Comparison of ENCODE assay signal across 8 cellular contexts in genomic region chr2:9206991-9207640, GRCh38. TPM values are rescaled to one million over a fixed set of nuclear protein-coding genes. Genes with fewer than 3 reads are reported as not detected.
DNase-seq lines count a peak whose midpoint lies in the region; TF ChIP-seq lines count a peak whose summit lies in the region.

No MANE protein-coding gene starts in this region.

- H3K27ac Mint-ChIP-seq in HFFc6: no peak overlapping the region

- H3K4me1 Mint-ChIP-seq in HFFc6 (ENCODE audit: low read depth): peaks cover 61% of the 10 kb centered on the region

- peak overlapping the region; percentile 96 for H4K8ac ChIP-seq in neuronal stem cell (ENCODE audit: low read depth, low read length)

- no peaks in the 10 kb centered on the region for H3K9me3 Mint-ChIP-seq in HFFc6

- H3K79me1 ChIP-seq in neuronal stem cell (ENCODE audit: low read depth, low read length): peaks cover 9% of the 10 kb centered on the region

- H2AFZ ChIP-seq in neuronal stem cell (ENCODE audit: low read length): peak overlapping the region; percentile 89

- TF ChIP-seq CTCF in HFFc6 (IDR thresholded peaks at IDR 0.05): no peak
- TF ChIP-seq CTCF in VCaP (conservative IDR thresholded peaks at IDR 0.05): no peak
- TF ChIP-seq CTCF in fibroblast of the aortic adventitia (IDR thresholded peaks at IDR 0.05; ENCODE audit: insufficient read depth, low read length): no peak

- H2AK5ac ChIP-seq in neuronal stem cell (ENCODE audit: low read depth, low read length): peak overlapping the region; percentile 63

- DNase-seq in NCI-H1105 treated with DMSO at 0.1 percent for 48 hours (lab: John Stamatoyannopoulos, UW) (peak; percentile 20), NCI-H1105 (lab: John Stamatoyannopoulos, UW) (no peak), HFFc6 (no peak), fibroblast of the aortic adventitia (ENCODE audit: low read depth) (no peak), neuronal stem cell (ENCODE audit: low spot score) (peak; percentile 29), putamen (ENCODE audit: low spot score) (no peak), OCI-M1 (lab: John Stamatoyannopoulos, UW) (no peak)

- peaks cover 0 to 2% (median 0%) of the 10 kb centered on the region in 3 experiments for H3K27me3 ChIP-seq in neuronal stem cell (ENCODE audit: control insufficient read depth in 3 of 3, insufficient read depth in 3 of 3, low read depth in 1 of 3, low read length in 3 of 3)

- peak overlapping the region; percentile 76 for H3K4me3 Mint-ChIP-seq in HFFc6

- H3K36me3 ChIP-seq in neuronal stem cell (replicated peaks in 1 of 2; ENCODE audit: control insufficient read depth in 2 of 2, insufficient read depth in 2 of 2, low read length in 2 of 2): peaks cover under 1 to 8% of the 10 kb centered on the region in 2 donors

- H3K27ac ChIP-seq in VCaP (peak overlapping the region; percentile 94), neuronal stem cell (replicated peaks; ENCODE audit: low read length) (no peak overlapping the region)

- H3K4me3 ChIP-seq in fibroblast of the aortic adventitia (ENCODE audit: low read depth, low read length) (peak overlapping the region; percentile 92), neuronal stem cell (ENCODE audit: low read length in 2 of 2) (peak overlapping the region; percentile 98 to 100)

- no peaks in the 10 kb centered on the region for H3K9me3 ChIP-seq in neuronal stem cell (replicated peaks in 1 of 2; ENCODE audit: control insufficient read depth in 2 of 2, insufficient read depth in 1 of 2, low read depth in 1 of 2, low read length in 2 of 2)

- H3K27me3 Mint-ChIP-seq in HFFc6 (ENCODE audit: insufficient read depth): no peaks in the 10 kb centered on the region; the same call in 1 of the 2 replicates

- peak overlapping the region; percentile 99 for H3K18ac ChIP-seq in neuronal stem cell (ENCODE audit: low read length)

- peak overlapping the region; percentile 38 for H3K14ac ChIP-seq in neuronal stem cell (ENCODE audit: low read length)

- H2BK15ac ChIP-seq in neuronal stem cell (ENCODE audit: low read length): peak overlapping the region; percentile 49

- peak overlapping the region; percentile 100 for H4K91ac ChIP-seq in neuronal stem cell (ENCODE audit: low read depth, low read length, poor library complexity)

- peak overlapping the region; percentile 82 for H2BK5ac ChIP-seq in neuronal stem cell (ENCODE audit: low read length)

- H3K4me1 ChIP-seq in neuronal stem cell (ENCODE audit: control insufficient read depth in 2 of 2, insufficient read depth in 1 of 2, low read depth in 1 of 2, low read length in 2 of 2): peaks cover 2 to 17% of the 10 kb centered on the region in 2 donors

- H2BK12ac ChIP-seq in neuronal stem cell (ENCODE audit: low read length): no peak overlapping the region

- WGBS in neuronal stem cell (ENCODE audit: extremely low coverage in 2 of 2, insufficient read length in 2 of 2, insufficient replicate concordance in 1 of 2), 2 donors: no CpG with 5 or more reads among the region's 84 CpGs

- H3K23ac ChIP-seq in neuronal stem cell (ENCODE audit: low read depth, low read length, poor library complexity): peak overlapping the region; percentile 85

- peak overlapping the region; percentile 81 for H2BK120ac ChIP-seq in neuronal stem cell (ENCODE audit: low read depth, low read length)

- H3K36me3 Mint-ChIP-seq in HFFc6 (ENCODE audit: low read depth): peaks cover 15% of the 10 kb centered on the region

- H3K4ac ChIP-seq in neuronal stem cell (ENCODE audit: low read length): peak overlapping the region; percentile 84

- H3K9ac ChIP-seq in neuronal stem cell (ENCODE audit: low read depth, low read length, poor library complexity): peak overlapping the region; percentile 100

- H3K4me2 ChIP-seq in neuronal stem cell (ENCODE audit: insufficient read depth, low read length, poor library complexity, severe bottlenecking): peak overlapping the region; percentile 73

RNA-seq across cellular contexts. Expression of gene ASAP2, which starts 0.5 kb away (rescaled TPM):
- total RNA-seq in HFFc6 (2021; fragmentation: NEBNext Ultra II Directional; extraction: Animal tissue kit (Norgen Biotek cat#: 25700)): 10 to 100 TPM; 31.2 to 37.4 (median 34.3) TPM
- total RNA-seq in fibroblast of the aortic adventitia (ENCODE audit: low replicate concordance): 37.1 and 76.4 TPM in 2 replicates
- polyA plus RNA-seq in neuronal stem cell (2013, experiment 1 of 2): 24.8 TPM
- 26.3 TPM for polyA plus RNA-seq in neuronal stem cell (2013, experiment 2 of 2)

Comparison
In these comparisons a context has a peak if more than half of its experiments do, and no peak if none do; other contexts are left out.
1. DNase-seq: peak in NCI-H1105 treated with DMSO at 0.1 percent for 48 hours (single experiment) and neuronal stem cell (single experiment); none in NCI-H1105 (single experiment), HFFc6 (single experiment), fibroblast of the aortic adventitia (single experiment), putamen (single experiment) and OCI-M1 (single experiment).